Comparison of ENCODE assay signal across 30 cellular contexts in genomic region chr12:114614040-114614439, GRCh38.
"Had no signal": no experiment of that assay in that cellular context is flagged by ENCODE, and none has a peak within 500 bp of the region (broad histone marks: within the 10 kb centered on the region; RNA-seq: fewer than 3 reads in every experiment).

No MANE protein-coding gene starts in this region.

- H3K27me3 ChIP-seq: ascending aorta, cardiac muscle cell had no signal

- H3K27ac ChIP-seq: ascending aorta, cardiac muscle cell, VCaP had no signal

- H3K4me1 ChIP-seq: ascending aorta had no signal

- ATAC-seq: activated CD8-positive, alpha-beta memory T cell treated with anti-CD3 and anti-CD28 coated beads, Interleukin-2, amount 10 ng/mL, durations not matched to agents 7 days and 5 days; activated CD8-positive, alpha-beta T cell treated with anti-CD3 and anti-CD28 coated beads, Interleukin-2, amount 10 ng/mL, durations not matched to agents 7 days and 5 days; activated naive CD8-positive, alpha-beta T cell treated with anti-CD3 and anti-CD28 coated beads, Interleukin-2, amount 50 U/mL, for 24 hours had no signal

- FAIRE-seq: bronchial epithelial cell, TTC549 had no signal

- H3K4me3 ChIP-seq: ascending aorta, cardiac muscle cell had no signal

- H3K36me3 ChIP-seq: ascending aorta, cardiac muscle cell had no signal

- DNase-seq: activated B cell treated with CpG ODN at 0.5 μM for 24 hours; activated CD4-positive, alpha-beta memory T cell treated with anti-CD3 and anti-CD28 coated beads, Interleukin-2, amount 10 ng/mL, durations not matched to agents 7 days and 5 days; activated CD4-positive, alpha-beta T cell treated with anti-CD3 and anti-CD28 coated beads for 4 hours; activated CD4-positive, alpha-beta T cell treated with anti-CD3 and anti-CD28 coated beads, Interleukin-2, amount 10 ng/mL, durations not matched to agents 24 days and 14 days; activated CD4-positive, alpha-beta T cell treated with anti-CD3 and anti-CD28 coated beads, Interleukin-2, amount 50 U/mL, for 1 hour; activated CD4-positive, alpha-beta T cell treated with anti-CD3 and anti-CD28 coated beads, Interleukin-2, amount 50 U/mL, for 4 hours; activated CD4-positive, CD25-positive, alpha-beta regulatory T cell treated with anti-CD3 and anti-CD28 coated beads, Interleukin-2, amount 50 U/mL, for 72 hours; activated CD8-positive, alpha-beta memory T cell treated with anti-CD3 and anti-CD28 coated beads for 24 hours; activated CD8-positive, alpha-beta memory T cell treated with anti-CD3 and anti-CD28 coated beads, Interleukin-2, amount 10 ng/mL, durations not matched to agents 7 days and 5 days; activated CD8-positive, alpha-beta memory T cell treated with anti-CD3 and anti-CD28 coated beads, Interleukin-2, amount 50 U/mL, for 48 hours; activated CD8-positive, alpha-beta T cell treated with anti-CD3 and anti-CD28 coated beads, Interleukin-2, amount 10 ng/mL, durations not matched to agents 7 days and 5 days; activated effector memory CD4-positive, alpha-beta T cell treated with Interleukin-2 at 50 U/mL for 16 hours; activated gamma-delta T cell; activated naive CD4-positive, alpha-beta T cell treated with anti-CD3 and anti-CD28 coated beads, Interleukin-2, amount 10 ng/mL, durations not matched to agents 7 days and 5 days; activated naive CD4-positive, alpha-beta T cell treated with Interleukin-2 at 50 U/mL for 16 hours; activated naive CD8-positive, alpha-beta T cell treated with anti-CD3 and anti-CD28 coated beads, Interleukin-2, amount 10 ng/mL, durations not matched to agents 7 days and 5 days; activated naive CD8-positive, alpha-beta T cell treated with anti-CD3 and anti-CD28 coated beads, Interleukin-2, amount 50 U/mL, for 24 hours; activated T-cell treated with anti-CD3 and anti-CD28 coated beads, Interleukin-2, amount 50 U/mL, for 24 hours; activated T-cell treated with anti-CD3 and anti-CD28 coated beads, Interleukin-2, amount 50 U/mL, for 48 hours; amygdala; anterior cingulate cortex; caudate nucleus; cerebellar nuclear complex; T-helper 2 cell; T-helper 9 cell had no signal
